ENCODE assay signal across 24 cellular contexts in genomic region chr5:134604908-134605307, GRCh38. TPM values are rescaled to one million over a fixed set of nuclear protein-coding genes. Genes with fewer than 3 reads are reported as not detected.
DNase-seq lines count a peak whose midpoint lies in the region; ATAC-seq and TF ChIP-seq lines count a peak whose summit lies in the region.
"Had no signal": no experiment of that assay in that cellular context is flagged by ENCODE, and none has a peak within 500 bp of the region (broad histone marks: within the 10 kb centered on the region; RNA-seq: fewer than 3 reads in every experiment).

No MANE protein-coding gene starts in this region.

- intact Hi-C loops in activated CD4-positive, alpha-beta T cell treated with anti-CD3 and anti-CD28 coated beads for 36 hours (cut with DNase I, micrococcal nuclease), result loop anchor here (1.0 to 5.0 kb wide), 4 partner anchors 27 to 300 kb away; partner anchors contain the start of genes CAMLG (in 1 of the 2), PCBD2 (in 1 of the 2), SAR1B (in 1 of the 2) and SEC24A (in 1 of the 2)
- intact Hi-C loops in posterior vena cava (cut with DNase I), result no loop called here

- H3K36me3 ChIP-seq in MM.1S (replicated peaks; ENCODE audit: insufficient read depth, low read length), result peaks cover 10% of the 10 kb centered on the region

- H3K36me3 Mint-ChIP-seq in activated CD4-positive, alpha-beta T cell treated with anti-CD3 and anti-CD28 coated beads for 36 hours (ENCODE audit: low read depth), result peaks cover 48% of the 10 kb centered on the region
- H3K36me3 Mint-ChIP-seq in activated naive CD8-positive, alpha-beta T cell treated with anti-CD3 and anti-CD28 coated beads for 36 hours, result peaks cover 25% of the 10 kb centered on the region

- H3K27ac ChIP-seq in MM.1S (ENCODE audit: low read length) (no peak overlapping the region), caudate nucleus (ENCODE audit: low read depth, low read length) (no peak overlapping the region)
- H3K27ac ChIP-seq: BLaER1, esophagus muscularis mucosa, neutrophil, right atrium auricular region had no signal

- no peak overlapping the region for H3K4me3 ChIP-seq in MM.1S (ENCODE audit: low read length)
- H3K4me3 ChIP-seq: BLaER1, esophagus muscularis mucosa, right atrium auricular region had no signal

- H3K27me3 Mint-ChIP-seq in activated CD4-positive, alpha-beta T cell treated with anti-CD3 and anti-CD28 coated beads for 36 hours, result no peaks in the 10 kb centered on the region
- no peaks in the 10 kb centered on the region for H3K27me3 Mint-ChIP-seq in activated naive CD8-positive, alpha-beta T cell treated with anti-CD3 and anti-CD28 coated beads for 36 hours
- H3K27me3 Mint-ChIP-seq: IgD-negative memory B cell; stimulated activated naive B cell treated with anti-CD40 and anti-IgM and Interleukin-4, amounts not matched to agents 10 μg/mL and 1 μg/mL and 100 μg/mL, for 72 hours had no signal

- H3K79me2 ChIP-seq in MM.1S (ENCODE audit: low read length), result peaks cover 11% of the 10 kb centered on the region

- ATAC-seq in activated CD4-positive, alpha-beta T cell treated with anti-CD3 and anti-CD28 coated beads for 36 hours, result peak; percentile 13
- ATAC-seq: left ventricle myocardium superior; stimulated activated naive B cell treated with anti-CD40 and anti-IgM and Interleukin-4, amounts not matched to agents 10 μg/mL and 1 μg/mL and 100 μg/mL, for 72 hours; WTC11 had no signal

- no peak overlapping the region for H3K9ac ChIP-seq in MM.1S (ENCODE audit: low read length)
- H3K9ac ChIP-seq: BLaER1 had no signal

- in situ Hi-C loops in GM13977 (cut with MboI; ENCODE audit: low pct_unique_long_range_greater_than_20kb, low sequenced_read_pairs, unreplicated experiment), result no loop called here

- POLR2A ChIA-PET in activated CD4-positive, alpha-beta T cell treated with anti-CD3 and anti-CD28 coated beads for 36 hours (lab: Charles Lee), result no interaction called here

- TF ChIP-seq CTCF in GM13977 (IDR thresholded peaks at IDR 0.05; ENCODE audit: extremely low read depth, insufficient read depth, missing control alignments) (no peak), MM.1S (IDR thresholded peaks at IDR 0.05; ENCODE audit: low read length) (no peak)

- DNase-seq in activated CD4-positive, alpha-beta T cell treated with anti-CD3 and anti-CD28 coated beads for 36 hours, result no peak
- no peak for DNase-seq in activated CD4-positive, alpha-beta T cell treated with anti-CD3 and anti-CD28 coated beads, Interleukin-2, amount 50 U/mL, for 48 hours
- DNase-seq in GM13977 (ENCODE audit: low spot score) (peak; percentile 6), MM.1S (peak; percentile 48), caudate nucleus (lab: John Stamatoyannopoulos, UW) (no peak), occipital lobe (lab: John Stamatoyannopoulos, UW) (no peak), posterior vena cava (ENCODE audit: low spot score) (no peak)
- no peak for DNase-seq in activated naive CD8-positive, alpha-beta T cell treated with anti-CD3 and anti-CD28 coated beads for 36 hours
- DNase-seq: 8988T; amniotic stem cell; DMS 273 treated with DMSO at 0.1 percent for 48 hours; GF-D8; left ventricle myocardium superior; NCI-H1930; NCI-H510A treated with DMSO at 0.1 percent for 48 hours; SIG-M5; stimulated activated naive B cell treated with anti-CD40 and anti-IgM and Interleukin-4, amounts not matched to agents 10 μg/mL and 1 μg/mL and 100 μg/mL, for 72 hours; trophoblast cell had no signal

- no peaks in the 10 kb centered on the region for H3K9me3 Mint-ChIP-seq in activated CD4-positive, alpha-beta T cell treated with anti-CD3 and anti-CD28 coated beads for 36 hours (ENCODE audit: low read depth)
- H3K9me3 Mint-ChIP-seq in activated naive CD8-positive, alpha-beta T cell treated with anti-CD3 and anti-CD28 coated beads for 36 hours, result no peaks in the 10 kb centered on the region
- H3K9me3 Mint-ChIP-seq: IgD-negative memory B cell; stimulated activated naive B cell treated with anti-CD40 and anti-IgM and Interleukin-4, amounts not matched to agents 10 μg/mL and 1 μg/mL and 100 μg/mL, for 72 hours; WTC11 had no signal

- no peaks in the 10 kb centered on the region for H3K9me3 ChIP-seq in MM.1S (replicated peaks; ENCODE audit: insufficient read depth, low read length)
- H3K9me3 ChIP-seq: BLaER1, esophagus muscularis mucosa, neutrophil, right atrium auricular region had no signal

- no peak overlapping the region for H2AFZ ChIP-seq in MM.1S (ENCODE audit: low read length)

- CTCF ChIA-PET in activated CD4-positive, alpha-beta T cell treated with anti-CD3 and anti-CD28 coated beads for 36 hours (lab: Charles Lee), result interaction anchor here (0.8 to 3.2 kb wide), 4 partner anchors 15 to 29 kb away, joined by 3 to 22 read pairs (median 3); no protein-coding TSS in a partner anchor

- no peaks in the 10 kb centered on the region for H3K27me3 ChIP-seq in MM.1S (replicated peaks; ENCODE audit: insufficient read depth, low read length)
- H3K27me3 ChIP-seq: BLaER1, esophagus muscularis mucosa, neutrophil, right atrium auricular region had no signal

- H3K4me1 Mint-ChIP-seq in activated CD4-positive, alpha-beta T cell treated with anti-CD3 and anti-CD28 coated beads for 36 hours, result peaks cover 70% of the 10 kb centered on the region
- H3K4me1 Mint-ChIP-seq in activated naive CD8-positive, alpha-beta T cell treated with anti-CD3 and anti-CD28 coated beads for 36 hours, result peaks cover 42% of the 10 kb centered on the region
- H3K4me1 Mint-ChIP-seq: stimulated activated naive B cell treated with anti-CD40 and anti-IgM and Interleukin-4, amounts not matched to agents 10 μg/mL and 1 μg/mL and 100 μg/mL, for 72 hours; WTC11 had no signal

- no peaks in the 10 kb centered on the region for H4K20me1 ChIP-seq in MM.1S (ENCODE audit: insufficient read depth, low read length)
- H4K20me1 ChIP-seq: BLaER1 had no signal

- H3F3A ChIP-seq in MM.1S (ENCODE audit: insufficient read depth, low read length), result peaks cover 8% of the 10 kb centered on the region; the same call in 1 of the 2 replicates

- H3K9me2 ChIP-seq in MM.1S (replicated peaks; ENCODE audit: insufficient read depth, low read length), result no peaks in the 10 kb centered on the region

- H3K4me3 Mint-ChIP-seq in activated CD4-positive, alpha-beta T cell treated with anti-CD3 and anti-CD28 coated beads for 36 hours, result no peak overlapping the region
- H3K4me3 Mint-ChIP-seq in activated naive CD8-positive, alpha-beta T cell treated with anti-CD3 and anti-CD28 coated beads for 36 hours, result no peak overlapping the region
- H3K4me3 Mint-ChIP-seq: IgD-negative memory B cell; stimulated activated naive B cell treated with anti-CD40 and anti-IgM and Interleukin-4, amounts not matched to agents 10 μg/mL and 1 μg/mL and 100 μg/mL, for 72 hours; WTC11 had no signal

- H3K4me2 ChIP-seq in MM.1S (ENCODE audit: low read depth, low read length), result peak overlapping the region; percentile 23; the same call in 1 of the 2 replicates
- H3K4me2 ChIP-seq: BLaER1 had no signal

- peak overlapping the region; percentile 67 for H3K27ac Mint-ChIP-seq in activated CD4-positive, alpha-beta T cell treated with anti-CD3 and anti-CD28 coated beads for 36 hours
- H3K27ac Mint-ChIP-seq in activated naive CD8-positive, alpha-beta T cell treated with anti-CD3 and anti-CD28 coated beads for 36 hours, result peak overlapping the region; percentile 72
- H3K27ac Mint-ChIP-seq: stimulated activated naive B cell treated with anti-CD40 and anti-IgM and Interleukin-4, amounts not matched to agents 10 μg/mL and 1 μg/mL and 100 μg/mL, for 72 hours; WTC11 had no signal

- H3K4me1 ChIP-seq in MM.1S (ENCODE audit: low read length), result peaks cover 26% of the 10 kb centered on the region
- H3K4me1 ChIP-seq: BLaER1, esophagus muscularis mucosa, right atrium auricular region had no signal

RNA-seq across cellular contexts. Expression of gene SAR1B, which starts 27.7 kb away (rescaled TPM):
- 10 to 100 TPM; 40.3 to 54.9 TPM for total RNA-seq in activated CD4-positive, alpha-beta T cell treated with anti-CD3 and anti-CD28 coated beads for 36 hours
- total RNA-seq in activated naive CD8-positive, alpha-beta T cell treated with anti-CD3 and anti-CD28 coated beads for 36 hours, result 10 to 100 TPM; 50.0 to 54.2 TPM
- total RNA-seq in occipital lobe, result 34.9 TPM
- 10 to 100 TPM; 64.6 to 70.1 TPM for total RNA-seq in posterior vena cava

RNA-seq across cellular contexts. Expression of gene SEC24A, which starts 43.7 kb away (rescaled TPM):
- total RNA-seq in activated CD4-positive, alpha-beta T cell treated with anti-CD3 and anti-CD28 coated beads for 36 hours, result 10 to 100 TPM; 32.2 to 41.3 TPM
- 10 to 100 TPM; 22.6 to 24.2 TPM for total RNA-seq in activated naive CD8-positive, alpha-beta T cell treated with anti-CD3 and anti-CD28 coated beads for 36 hours
- total RNA-seq in occipital lobe (22.9 TPM), posterior vena cava (10 to 100 TPM; 22.2 to 27.4 TPM)

Comparison
In these comparisons a context has a peak if more than half of its experiments do, and no peak if none do; other contexts are left out.
1. DNase-seq: peak in GM13977 (single experiment) and MM.1S (single experiment); none in activated CD4-positive, alpha-beta T cell treated with anti-CD3 and anti-CD28 coated beads for 36 hours (single experiment), activated CD4-positive, alpha-beta T cell treated with anti-CD3 and anti-CD28 coated beads, Interleukin-2, amount 50 U/mL, for 48 hours (0 of 2), activated naive CD8-positive, alpha-beta T cell treated with anti-CD3 and anti-CD28 coated beads for 36 hours (single experiment), caudate nucleus (0 of 61), occipital lobe (single experiment) and posterior vena cava (single experiment).
2. intact Hi-C loops: an anchor here in activated CD4-positive, alpha-beta T cell treated with anti-CD3 and anti-CD28 coated beads for 36 hours (1.0 to 5.0 kb wide); none called in posterior vena cava.